Comparison of ENCODE assay signal across 8 cellular contexts in genomic region chr6:151040888-151041521, GRCh38.
A peak's percentile ranks its signal among the peaks of the same experiment; 100 is the strongest.
DNase-seq lines count a peak whose midpoint lies in the region; TF ChIP-seq lines count a peak whose summit lies in the region.
"Not testable (repeated sequence)": the region's sequence is repeated elsewhere in the genome, so short reads cannot be mapped to it uniquely, and the experiment has no call there.

No MANE protein-coding gene starts in this region.

- H3K27ac ChIP-seq in fibroblast of lung (ENCODE audit: insufficient read depth, low read length): peak overlapping the region; percentile 85
- H3K27ac ChIP-seq in transverse colon: peak overlapping the region; percentile 68 to 86 (median 77)

- not testable (repeated sequence) for H3K4me3 ChIP-seq in astrocyte of the spinal cord (ENCODE audit: low read depth, low read length); fibroblast of lung (replicated peaks in 1 of 4; ENCODE audit: control extremely low read depth in 1 of 4, insufficient read depth in 1 of 4, low read depth in 3 of 4, low read length in 4 of 4); transverse colon

- peak; percentile 78 for DNase-seq in Calu3
- DNase-seq in HuH-7.5 (ENCODE audit: low spot score): peak; percentile 27
- peak; percentile 98 for DNase-seq in RPMI7951 (ENCODE audit: low read depth)
- DNase-seq in astrocyte of the spinal cord (ENCODE audit: low read depth, low spot score): peak; percentile 96
- DNase-seq in fibroblast of lung (ENCODE audit: low read depth in 2 of 2): peak; percentile 97 to 98
- DNase-seq in kidney tubule cell (ENCODE audit: low spot score): peak; percentile 100
- DNase-seq in osteocyte (ENCODE audit: extremely low spot score, unreplicated experiment): peak; percentile 90
- peak; percentile 68 for DNase-seq in transverse colon

- not testable (repeated sequence) for H4K20me1 ChIP-seq in fibroblast of lung (ENCODE audit: control insufficient read depth, extremely low read depth, insufficient read depth, low read length)

- H3K9me3 Mint-ChIP-seq in Calu3 (ENCODE audit: low read depth, unreplicated experiment); osteocyte (ENCODE audit: unreplicated experiment): not testable (repeated sequence)

- TF ChIP-seq EP300 in transverse colon (IDR thresholded peaks at IDR 0.05; ENCODE audit: low read depth): peak; percentile 69

- not testable (repeated sequence) for H3K9me3 ChIP-seq in fibroblast of lung (ENCODE audit: control insufficient read depth, insufficient read depth, low read depth, low read length); transverse colon

- H3K4me1 ChIP-seq in fibroblast of lung (ENCODE audit: control insufficient read depth, extremely low read depth, insufficient read depth, low read length): peaks cover 20% of the 10 kb centered on the region
- peaks cover 0 to 29% (median 25%) of the 10 kb centered on the region in 4 donors for H3K4me1 ChIP-seq in transverse colon

- H3K4me1 Mint-ChIP-seq in Calu3 (ENCODE audit: low read depth, unreplicated experiment): peaks cover 81% of the 10 kb centered on the region
- H3K4me1 Mint-ChIP-seq in osteocyte (ENCODE audit: unreplicated experiment): peaks cover 80% of the 10 kb centered on the region

- H3K9ac ChIP-seq in fibroblast of lung (ENCODE audit: insufficient read depth, low read length): not testable (repeated sequence)

- not testable (repeated sequence) for TF ChIP-seq POLR2A in transverse colon (IDR thresholded peaks at IDR 0.05)

- H3K4me2 ChIP-seq in fibroblast of lung (ENCODE audit: extremely low read depth, insufficient read depth, low read length): not testable (repeated sequence)

- not testable (repeated sequence) for H3K27me3 Mint-ChIP-seq in Calu3 (ENCODE audit: unreplicated experiment); osteocyte (ENCODE audit: unreplicated experiment)

- peaks cover 78% of the 10 kb centered on the region for H3K36me3 Mint-ChIP-seq in Calu3 (ENCODE audit: insufficient read depth, unreplicated experiment)
- peaks cover 19% of the 10 kb centered on the region for H3K36me3 Mint-ChIP-seq in osteocyte (ENCODE audit: unreplicated experiment)

- intact Hi-C loops in Calu3 (cut with micrococcal nuclease; ENCODE audit: unreplicated experiment) (loop anchor here (1.0 to 10.0 kb wide), 2 partner anchors 19 to 284 kb away; no protein-coding TSS in a partner anchor), transverse colon (cut with DNase I; ENCODE audit: low total_unique reads) (loop anchor here (10.0 kb wide), 1 partner anchor 204 kb away; no protein-coding TSS in a partner anchor)

- H3K27ac Mint-ChIP-seq in Calu3 (ENCODE audit: unreplicated experiment) (peak overlapping the region; percentile 97), osteocyte (ENCODE audit: unreplicated experiment) (peak overlapping the region; percentile 94)

- H2AFZ ChIP-seq in fibroblast of lung (ENCODE audit: low read length): not testable (repeated sequence)

- CTCF ChIA-PET in Calu3 (lab: Charles Lee): interaction anchor here (0.7 to 1.8 kb wide), 3 partner anchors 23 to 283 kb away, joined by 3 to 4 read pairs (median 4); no protein-coding TSS in a partner anchor

- not testable (repeated sequence) for TF ChIP-seq CTCF in Calu3 (IDR thresholded peaks at IDR 0.05; ENCODE audit: unreplicated experiment); astrocyte of the spinal cord (IDR thresholded peaks at IDR 0.05; ENCODE audit: low read depth, low read length)
- TF ChIP-seq CTCF in fibroblast of lung (conservative IDR thresholded peaks at IDR 0.05 in 1 of 2, IDR thresholded peaks at IDR 0.05 in 1 of 2; ENCODE audit: low read depth in 1 of 2, low read length in 2 of 2) (peak in 1 of 2 donors; percentile 8), osteocyte (IDR thresholded peaks at IDR 0.05) (peak; percentile 11), transverse colon (IDR thresholded peaks at IDR 0.05) (peak in 2 of 5 experiments; percentile 11 to 27)

- in situ Hi-C loops in astrocyte of the spinal cord (cut with HindIII; ENCODE audit: low sequenced_read_pairs); transverse colon (cut with MboI; ENCODE audit: low pct_ligation_motif_present in 1 of 4, low pct_unique_long_range_greater_than_20kb in 1 of 4, low sequenced_read_pairs in 3 of 4): not testable (repeated sequence)

- not testable (repeated sequence) for H3K79me2 ChIP-seq in fibroblast of lung (ENCODE audit: control insufficient read depth, insufficient read depth, low read length)

- not testable (repeated sequence) for BruUV-seq in Calu3 (replicated peaks; lab: Mats Ljungman, UMichigan)

- WGBS in transverse colon (ENCODE audit: low coverage in 1 of 2), 2 donors: 52 to 59% methylated on average over 4 to 12 of the region's 12 CpGs

- H3K4me3 Mint-ChIP-seq in Calu3 (ENCODE audit: low read depth, unreplicated experiment) (peak overlapping the region; percentile 32), osteocyte (ENCODE audit: unreplicated experiment) (peak overlapping the region; percentile 56)

- not testable (repeated sequence) for H3K36me3 ChIP-seq in fibroblast of lung (ENCODE audit: control insufficient read depth, insufficient read depth, low read length); transverse colon

- H3K27me3 ChIP-seq in fibroblast of lung (ENCODE audit: control insufficient read depth, insufficient read depth, low read length); transverse colon: not testable (repeated sequence)

Comparison
In these comparisons a context has a peak if more than half of its experiments do, and no peak if none do; other contexts are left out.
1. DNase-seq: peak in every context shown above with its lines; median percentile 100 in kidney tubule cell; 98 in RPMI7951; 98 in fibroblast of lung; 96 in astrocyte of the spinal cord; 90 in osteocyte; 78 in Calu3; 68 in transverse colon; 27 in HuH-7.5.